In the genomic region with DNA sequence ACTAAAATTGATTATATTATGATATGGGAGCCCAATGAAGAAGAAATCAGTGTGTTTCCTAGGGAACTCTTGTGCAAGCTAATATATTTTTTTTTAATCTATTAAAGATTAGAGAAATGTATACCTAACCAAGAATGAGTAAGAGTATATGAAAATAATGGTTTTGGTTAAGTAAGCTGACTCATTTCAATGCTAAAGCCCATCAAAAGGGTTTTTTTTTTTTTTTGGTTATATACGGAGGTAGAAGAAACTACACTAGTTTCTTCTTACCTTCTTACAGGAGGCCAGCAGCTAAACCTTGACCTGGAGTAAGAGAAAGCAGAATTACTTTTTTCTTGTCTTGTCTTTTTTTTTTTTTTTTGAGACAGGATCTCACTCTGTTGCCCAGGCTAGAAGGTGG, we compare ENCODE assay signal across 11 cellular contexts. TPM values are rescaled to one million over a fixed set of nuclear protein-coding genes. Genes with fewer than 3 reads are reported as not detected.
DNase-seq lines count a peak whose midpoint lies in the region; ATAC-seq lines count a peak whose summit lies in the region.
"Had no signal": no experiment of that assay in that cellular context is flagged by ENCODE, and none has a peak within 500 bp of the region (broad histone marks: within the 10 kb centered on the region; RNA-seq: fewer than 3 reads in every experiment).

No MANE protein-coding gene starts in this region.

- H3K9me3 ChIP-seq in right cardiac atrium (ENCODE audit: control insufficient read depth, low read length) = no peaks in the 10 kb centered on the region
- H3K9me3 ChIP-seq in HAP-1 = no peaks in the 10 kb centered on the region
- H3K9me3 ChIP-seq: thyroid gland had no signal

- no peak overlapping the region for H3K27ac ChIP-seq in right cardiac atrium (ENCODE audit: low read length)
- H3K27ac ChIP-seq: C4-2B, thyroid gland had no signal

- WGBS in right cardiac atrium = 92% methylated on average over 1 of the region's 1 CpG

- H3K36me3 ChIP-seq in HAP-1 (replicated peaks) = no peaks in the 10 kb centered on the region
- H3K36me3 ChIP-seq: thyroid gland had no signal

- no peaks in the 10 kb centered on the region for H3K4me1 ChIP-seq in right cardiac atrium (ENCODE audit: control insufficient read depth, insufficient read depth, low read length)
- H3K4me1 ChIP-seq in HAP-1 = no peaks in the 10 kb centered on the region

- H3K4me3 ChIP-seq in right cardiac atrium (ENCODE audit: low read length) = no peak overlapping the region
- H3K4me3 ChIP-seq in HAP-1 = no peak overlapping the region
- H3K4me3 ChIP-seq: thyroid gland had no signal

- intact Hi-C loops in right cardiac atrium (cut with DNase I) (no loop called here), head of caudate nucleus (cut with DNase I) (no loop called here)

- in situ Hi-C loops in HAP-1 (cut with MboI; ENCODE audit: low sequenced_read_pairs) = no loop called here

- no peaks in the 10 kb centered on the region for H3K27me3 ChIP-seq in right cardiac atrium (ENCODE audit: control insufficient read depth, insufficient read depth)
- no peaks in the 10 kb centered on the region for H3K27me3 ChIP-seq in HAP-1 (ENCODE audit: low read depth)
- H3K27me3 ChIP-seq: thyroid gland had no signal

- peak; percentile 73 for ATAC-seq in GM18498 (IDR thresholded peaks at IDR 0.05; ENCODE audit: unreplicated experiment)
- peak; percentile 63 for ATAC-seq in GM19397 (IDR thresholded peaks at IDR 0.05; ENCODE audit: unreplicated experiment)
- ATAC-seq in HG02798 (IDR thresholded peaks at IDR 0.05; ENCODE audit: poor library complexity, unreplicated experiment) = peak; percentile 79
- peak; percentile 81 for ATAC-seq in HG03520 (IDR thresholded peaks at IDR 0.05; ENCODE audit: unreplicated experiment)
- ATAC-seq in right cardiac atrium = no peak

- no peak for DNase-seq in right cardiac atrium
- DNase-seq in head of caudate nucleus = no peak
- no peak for DNase-seq in HAP-1 (ENCODE audit: low spot score in 2 of 2)
- DNase-seq in activated CD4-positive, alpha-beta T cell treated with anti-CD3 and anti-CD28 coated beads for 4 hours = no peak
- DNase-seq: T-helper 9 cell, thyroid gland had no signal

RNA-seq across cellular contexts. Expression of a gene that starts 27.5 kb away (rescaled TPM):
- total RNA-seq in right cardiac atrium = 10 to 100 TPM; 23.9 to 30.1 (median 29.3) TPM
- 14.1 TPM for polyA plus RNA-seq in right cardiac atrium

Comparison
In these comparisons a context has a peak if more than half of its experiments do, and no peak if none do; other contexts are left out.
1. ATAC-seq: peak in GM18498 (single experiment), GM19397 (single experiment), HG02798 (single experiment) and HG03520 (single experiment); none in right cardiac atrium (0 of 2).